8 cellular contexts compared by ENCODE assay signal in the genomic region with DNA sequence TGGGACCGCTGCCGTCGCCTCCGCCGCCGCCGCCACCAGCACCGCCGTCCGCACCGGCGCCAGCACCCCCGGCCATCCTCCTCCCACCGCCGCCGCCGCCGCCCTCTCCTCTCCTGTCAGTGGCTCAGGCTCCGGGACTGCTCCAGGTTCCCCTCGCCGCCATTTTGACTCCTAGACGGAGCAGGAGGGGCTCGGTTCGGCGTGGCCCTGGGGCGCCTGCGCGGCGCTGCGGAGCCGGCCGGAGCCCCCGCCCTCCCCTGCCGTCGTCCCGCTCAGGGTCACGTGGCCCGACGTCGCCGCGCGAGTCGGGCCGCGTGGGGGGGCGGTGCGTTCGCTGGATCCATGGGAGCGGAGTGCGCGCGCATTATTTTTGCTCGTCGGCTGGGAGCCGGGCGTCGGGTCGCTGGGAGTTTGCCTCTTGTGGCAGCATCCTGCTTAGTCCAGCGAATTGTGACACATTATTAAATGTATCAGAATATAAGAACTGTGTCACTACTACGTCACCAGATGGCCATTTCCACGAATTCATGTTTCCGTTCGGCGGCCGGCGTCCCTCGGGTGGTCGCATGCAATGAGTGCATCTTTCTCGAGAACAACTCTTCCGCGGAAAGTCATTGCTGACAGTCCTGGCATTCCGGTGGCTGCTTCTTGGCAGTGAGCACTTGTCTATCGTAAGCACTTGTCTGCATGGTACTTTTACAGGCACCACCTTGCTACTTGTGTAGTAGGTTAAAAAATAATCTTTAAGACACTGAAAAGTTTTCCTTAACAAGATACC. TPM values are rescaled to one million over a fixed set of nuclear protein-coding genes. Genes with fewer than 3 reads are reported as not detected.
DNase-seq lines count a peak whose midpoint lies in the region; ATAC-seq and TF ChIP-seq lines count a peak whose summit lies in the region.

Gene BTBD7 (minus strand): TSS at position 184 of the 778 bp plus-strand sequence. CDS start 36,985 bp downstream, outside the sequence.

- peak; percentile 82 for ATAC-seq in GM19328 (IDR thresholded peaks at IDR 0.05; ENCODE audit: unreplicated experiment)
- peak; percentile 48 for ATAC-seq in HG03469 (IDR thresholded peaks at IDR 0.05; ENCODE audit: unreplicated experiment)
- peak; percentile 91 for ATAC-seq in left colon

- peak within 1 kb of the TSS; percentile 93 for H3K4me3 Mint-ChIP-seq in activated CD4-positive, alpha-beta T cell treated with anti-CD3 and anti-CD28 coated beads, Interleukin-2, amount 10 ng/mL, durations not matched to agents 24 days and 14 days

- no peaks in the 10 kb centered on the region for H3K27me3 ChIP-seq in BLaER1 treated with 17β-estradiol and CSF1 and Interleukin-3, amounts not matched to agents 10 nM and 100 nM
- H3K27me3 ChIP-seq in colonic mucosa = no peaks in the 10 kb centered on the region

- DNase-seq in NCI-H526 treated with DMSO at 0.1 percent for 48 hours (lab: John Stamatoyannopoulos, UW) (peak; percentile 89), colonic mucosa (peak; percentile 95), left colon (peak; percentile 92 to 98)
- peak; percentile 98 for DNase-seq in activated CD4-positive, alpha-beta T cell treated with anti-CD3 and anti-CD28 coated beads, Interleukin-2, amount 10 ng/mL, durations not matched to agents 24 days and 14 days
- DNase-seq in stimulated activated CD4-positive, alpha-beta T cell treated with anti-CD3 and anti-CD28 coated beads, Interleukin-1b, Interleukin-23, amount 100 ng/mL, for 4 hours (ENCODE audit: low read depth in 2 of 2) = peak; percentile 89 to 95

- H3K27ac ChIP-seq in BLaER1 treated with 17β-estradiol and CSF1 and Interleukin-3, amounts not matched to agents 10 nM and 100 nM = peak within 1 kb of the TSS; percentile 89 to 99 (median 93)
- H3K27ac ChIP-seq in colonic mucosa = peak within 1 kb of the TSS; percentile 97

- peak within 1 kb of the TSS; percentile 93 to 100 (median 96) for H3K9ac ChIP-seq in BLaER1 treated with 17β-estradiol and CSF1 and Interleukin-3, amounts not matched to agents 10 nM and 100 nM
- peak within 1 kb of the TSS; percentile 95 to 96 for H3K9ac ChIP-seq in colonic mucosa (ENCODE audit: low read depth in 2 of 2, low read length in 2 of 2)

- no peaks in the 10 kb centered on the region for H3K9me3 Mint-ChIP-seq in activated CD4-positive, alpha-beta T cell treated with anti-CD3 and anti-CD28 coated beads, Interleukin-2, amount 10 ng/mL, durations not matched to agents 24 days and 14 days

- peaks cover 27 to 45% (median 40%) of the 10 kb centered on the region in 11 experiments; a peak in 20 of 22 replicates for H4K20me1 ChIP-seq in BLaER1 treated with 17β-estradiol and CSF1 and Interleukin-3, amounts not matched to agents 10 nM and 100 nM

- peak within 1 kb of the TSS; percentile 94 for H3K27ac Mint-ChIP-seq in activated CD4-positive, alpha-beta T cell treated with anti-CD3 and anti-CD28 coated beads, Interleukin-2, amount 10 ng/mL, durations not matched to agents 24 days and 14 days

- peaks cover 38% of the 10 kb centered on the region for H3K4me1 Mint-ChIP-seq in activated CD4-positive, alpha-beta T cell treated with anti-CD3 and anti-CD28 coated beads, Interleukin-2, amount 10 ng/mL, durations not matched to agents 24 days and 14 days

- peaks cover 28 to 45% (median 32%) of the 10 kb centered on the region in 10 experiments for H3K4me1 ChIP-seq in BLaER1 treated with 17β-estradiol and CSF1 and Interleukin-3, amounts not matched to agents 10 nM and 100 nM
- H3K4me1 ChIP-seq in colonic mucosa = peaks cover 6% of the 10 kb centered on the region

- peaks cover 15 to 29% (median 26%) of the 10 kb centered on the region in 11 experiments for H3K9me3 ChIP-seq in BLaER1 treated with 17β-estradiol and CSF1 and Interleukin-3, amounts not matched to agents 10 nM and 100 nM (replicated peaks in 1 of 11)
- no peaks in the 10 kb centered on the region for H3K9me3 ChIP-seq in colonic mucosa

- H3K27me3 Mint-ChIP-seq in activated CD4-positive, alpha-beta T cell treated with anti-CD3 and anti-CD28 coated beads, Interleukin-2, amount 10 ng/mL, durations not matched to agents 24 days and 14 days = no peaks in the 10 kb centered on the region

- TF ChIP-seq CTCF in colonic mucosa (IDR thresholded peaks at IDR 0.05) = peak; percentile 15

- H3K36me3 ChIP-seq in BLaER1 treated with 17β-estradiol and CSF1 and Interleukin-3, amounts not matched to agents 10 nM and 100 nM = peaks cover 0 to 25% (median 12%) of the 10 kb centered on the region in 11 experiments; a peak in 11 of 22 replicates
- no peaks in the 10 kb centered on the region for H3K36me3 ChIP-seq in colonic mucosa

- H3K4me3 ChIP-seq in BLaER1 treated with 17β-estradiol and CSF1 and Interleukin-3, amounts not matched to agents 10 nM and 100 nM = peak within 1 kb of the TSS; percentile 77 to 96 (median 92)
- peak within 1 kb of the TSS; percentile 85 for H3K4me3 ChIP-seq in colonic mucosa

- H3K36me3 Mint-ChIP-seq in activated CD4-positive, alpha-beta T cell treated with anti-CD3 and anti-CD28 coated beads, Interleukin-2, amount 10 ng/mL, durations not matched to agents 24 days and 14 days (ENCODE audit: low read depth) = no peaks in the 10 kb centered on the region

- H3K4me2 ChIP-seq in BLaER1 treated with 17β-estradiol and CSF1 and Interleukin-3, amounts not matched to agents 10 nM and 100 nM = peak within 1 kb of the TSS; percentile 81 to 96 (median 88)

- intact Hi-C loops in activated CD4-positive, alpha-beta T cell treated with anti-CD3 and anti-CD28 coated beads, Interleukin-2, amount 10 ng/mL, durations not matched to agents 24 days and 14 days (cut with micrococcal nuclease) = loop anchor here (2.0 to 5.0 kb wide), 2 partner anchors 126 to 221 kb away; partner anchors contain the start of genes GON7 and UBR7
- intact Hi-C loops in colonic mucosa (cut with DNase I) (no loop called here), left colon (cut with DNase I, micrococcal nuclease) (no loop called here)

RNA-seq across cellular contexts. Expression of gene BTBD7, which starts in this region (rescaled TPM):
- total RNA-seq in activated CD4-positive, alpha-beta T cell treated with anti-CD3 and anti-CD28 coated beads, Interleukin-2, amount 10 ng/mL, durations not matched to agents 24 days and 14 days = 15.2 and 19.4 TPM in 2 replicates
- total RNA-seq in colonic mucosa = 10 to 100 TPM; 31.8 to 35.5 TPM
- total RNA-seq in left colon = 10 to 100 TPM; 37.1 to 41.5 TPM

Comparison
In these comparisons a context has a peak if more than half of its experiments do, and no peak if none do; other contexts are left out.
1. Peak in every context shown above with its lines: DNase-seq, ATAC-seq, H3K4me3 ChIP-seq and H3K27ac ChIP-seq.